In genomic region chr13:85148009-85148408, GRCh38 we compare ENCODE assay signal across 1 cellular context.
TF ChIP-seq lines count a peak whose summit lies in the region.

No MANE protein-coding gene starts in this region.

TF ChIP-seq in SK-N-SH treated with all-trans-retinoic acid at 6 μM for 48 hours, 23 proteins besides CTCF, POLR2A, EP300 and RAD21 (continued from another document):
- no peak for TF ChIP-seq TSHZ2 (CRISPR knock-in tag; IDR thresholded peaks at IDR 0.05)
